11 cellular contexts compared by ENCODE assay signal in the genomic region with DNA sequence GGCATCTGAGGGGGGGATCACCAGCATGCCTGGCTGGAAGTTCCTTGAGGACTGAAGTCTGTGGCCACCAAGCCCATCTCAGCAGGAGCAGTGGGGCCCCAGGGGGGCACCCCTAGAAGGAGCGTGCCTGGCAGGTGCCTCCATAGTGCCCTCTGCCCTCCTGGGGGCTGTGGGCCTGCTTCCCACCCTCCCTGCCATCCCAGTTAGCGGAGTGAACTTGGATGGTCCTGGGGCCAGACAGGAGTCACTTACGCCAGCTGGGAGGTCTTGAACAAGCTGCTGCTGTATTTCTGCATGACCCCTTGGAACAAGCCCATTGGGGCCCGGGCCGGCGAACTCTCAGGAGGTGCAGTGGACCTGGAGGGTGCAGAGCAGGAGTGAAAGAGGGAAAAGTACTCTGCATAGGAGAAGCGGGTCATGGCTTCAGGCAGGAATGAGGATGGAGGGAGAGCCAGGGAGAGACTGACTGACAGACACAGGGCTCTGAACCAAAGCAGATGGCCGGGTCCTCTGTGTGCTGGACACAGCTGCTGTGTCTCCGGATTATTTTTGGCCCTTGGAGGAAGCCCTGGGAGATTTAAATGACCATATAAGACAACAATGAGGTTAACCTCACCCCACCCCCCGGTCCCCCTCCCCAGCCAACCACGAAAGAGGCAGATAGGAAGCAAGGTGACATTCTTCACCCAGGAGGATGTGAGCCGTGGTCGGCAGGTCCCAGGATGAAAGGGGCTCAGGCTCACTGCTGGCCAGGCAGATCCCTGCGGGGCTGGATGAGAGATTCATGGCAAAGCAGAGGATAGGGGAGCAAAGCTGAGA. TPM values are rescaled to one million over a fixed set of nuclear protein-coding genes. Genes with fewer than 3 reads are reported as not detected.
DNase-seq lines count a peak whose midpoint lies in the region; ATAC-seq and TF ChIP-seq lines count a peak whose summit lies in the region.
"Had no signal": no experiment of that assay in that cellular context is flagged by ENCODE, and none has a peak within 500 bp of the region (broad histone marks: within the 10 kb centered on the region; RNA-seq: fewer than 3 reads in every experiment).

No MANE protein-coding gene starts in this region.

- intact Hi-C loops in CD4-positive, alpha-beta T cell (cut with DNase I, micrococcal nuclease), result loop anchor here in 1 of 2 experiments (1.0 to 5.0 kb wide), 2 partner anchors 13 to 216 kb away; partner anchors contain the start of gene PPP4R4

- H3K4me3 Mint-ChIP-seq in CD4-positive, alpha-beta T cell, result peak overlapping the region; percentile 39
- no peak overlapping the region for H3K4me3 Mint-ChIP-seq in GM23338
- peak overlapping the region; percentile 80 for H3K4me3 Mint-ChIP-seq in activated naive CD8-positive, alpha-beta T cell treated with anti-CD3 and anti-CD28 coated beads, Interleukin-2, amount 10 ng/mL, durations not matched to agents 7 days and 5 days

- H3K27ac ChIP-seq in CD4-positive, alpha-beta T cell (ENCODE audit: low read depth, low read length), result no peak overlapping the region
- H3K27ac ChIP-seq in GM23338 (ENCODE audit: low read depth), result no peak overlapping the region
- H3K27ac ChIP-seq in muscle layer of duodenum (ENCODE audit: low read length), result peak overlapping the region; percentile 52
- H3K27ac ChIP-seq: suprapubic skin had no signal

- H3K4me1 Mint-ChIP-seq in CD4-positive, alpha-beta T cell (ENCODE audit: low read depth), result peaks cover 89% of the 10 kb centered on the region
- peaks cover 35% of the 10 kb centered on the region for H3K4me1 Mint-ChIP-seq in GM23338
- H3K4me1 Mint-ChIP-seq in activated naive CD8-positive, alpha-beta T cell treated with anti-CD3 and anti-CD28 coated beads, Interleukin-2, amount 10 ng/mL, durations not matched to agents 7 days and 5 days, result peaks cover 86% of the 10 kb centered on the region

- no peaks in the 10 kb centered on the region for H3K9me3 ChIP-seq in CD4-positive, alpha-beta T cell (ENCODE audit: control insufficient read depth, low read length)
- no peaks in the 10 kb centered on the region for H3K9me3 ChIP-seq in muscle layer of duodenum (ENCODE audit: control insufficient read depth in 1 of 2, low read length in 2 of 2)
- H3K9me3 ChIP-seq: suprapubic skin had no signal

- no peak for DNase-seq in CD4-positive, alpha-beta T cell
- DNase-seq in GM23338 (ENCODE audit: low spot score), result no peak
- DNase-seq in activated naive CD8-positive, alpha-beta T cell treated with anti-CD3 and anti-CD28 coated beads, Interleukin-2, amount 10 ng/mL, durations not matched to agents 7 days and 5 days, result peak; percentile 55
- DNase-seq in COLO668 (lab: John Stamatoyannopoulos, UW; ENCODE audit: unreplicated experiment), result no peak
- DNase-seq in medulla oblongata (ENCODE audit: extremely low spot score), result no peak
- DNase-seq in NCI-H2196 (lab: John Stamatoyannopoulos, UW; ENCODE audit: unreplicated experiment), result no peak
- DNase-seq: activated CD4-positive, alpha-beta T cell treated with anti-CD3 and anti-CD28 coated beads for 4 hours; OCI-M1 had no signal

- TF ChIP-seq CTCF in CD4-positive, alpha-beta T cell (IDR thresholded peaks at IDR 0.05), result no peak
- no peak for TF ChIP-seq CTCF in GM23338 (conservative IDR thresholded peaks at IDR 0.05; ENCODE audit: low read depth in 2 of 2)

- no peak overlapping the region for H2AFZ ChIP-seq in GM23338

- H3K36me3 ChIP-seq in GM23338 (ENCODE audit: insufficient read depth) (no peaks in the 10 kb centered on the region), muscle layer of duodenum (ENCODE audit: control insufficient read depth in 1 of 2, insufficient read depth in 2 of 2, low read length in 2 of 2) (peaks cover 0 to 7% of the 10 kb centered on the region in 2 donors)
- H3K36me3 ChIP-seq: suprapubic skin had no signal

- H3F3A ChIP-seq in GM23338 (replicated peaks; ENCODE audit: low read depth), result no peaks in the 10 kb centered on the region

- H3K27me3 ChIP-seq in CD4-positive, alpha-beta T cell (ENCODE audit: control insufficient read depth, insufficient read depth, low read length), result no peaks in the 10 kb centered on the region
- H3K27me3 ChIP-seq in GM23338 (ENCODE audit: insufficient read depth) (no peaks in the 10 kb centered on the region), muscle layer of duodenum (ENCODE audit: low read depth, low read length) (no peaks in the 10 kb centered on the region)
- H3K27me3 ChIP-seq: suprapubic skin had no signal

- H3K36me3 Mint-ChIP-seq in CD4-positive, alpha-beta T cell (ENCODE audit: low read depth), result no peaks in the 10 kb centered on the region
- H3K36me3 Mint-ChIP-seq in GM23338 (ENCODE audit: low read depth), result no peaks in the 10 kb centered on the region
- peaks cover 2% of the 10 kb centered on the region for H3K36me3 Mint-ChIP-seq in activated naive CD8-positive, alpha-beta T cell treated with anti-CD3 and anti-CD28 coated beads, Interleukin-2, amount 10 ng/mL, durations not matched to agents 7 days and 5 days

- ATAC-seq in CD4-positive, alpha-beta T cell (ENCODE audit: poor library complexity), result no peak
- no peak for ATAC-seq in GM23338
- no peak for ATAC-seq in activated naive CD8-positive, alpha-beta T cell treated with anti-CD3 and anti-CD28 coated beads, Interleukin-2, amount 10 ng/mL, durations not matched to agents 7 days and 5 days (ENCODE audit: low read depth)
- no peak for ATAC-seq in GM18870 (IDR thresholded peaks at IDR 0.05; ENCODE audit: unreplicated experiment)

- no peaks in the 10 kb centered on the region for H4K20me1 ChIP-seq in GM23338 (replicated peaks; ENCODE audit: insufficient read depth)

- CTCF ChIA-PET in CD4-positive, alpha-beta T cell (lab: Charles Lee), result interaction anchor here (0.8 to 3.0 kb wide), 2 partner anchors 14 to 17 kb away, joined by 5 to 21 read pairs; no protein-coding TSS in a partner anchor

- no peak overlapping the region for H3K4me2 ChIP-seq in GM23338

- no peaks in the 10 kb centered on the region for H3K4me1 ChIP-seq in GM23338 (ENCODE audit: insufficient read depth)
- peaks cover 15 to 74% of the 10 kb centered on the region in 2 donors for H3K4me1 ChIP-seq in muscle layer of duodenum (ENCODE audit: control insufficient read depth in 1 of 2, insufficient read depth in 2 of 2, low read length in 2 of 2)

- H3K4me3 ChIP-seq in GM23338, result no peak overlapping the region
- peak overlapping the region in 1 of 2 donors; percentile 3 for H3K4me3 ChIP-seq in muscle layer of duodenum (ENCODE audit: low read depth in 1 of 2, low read length in 2 of 2)
- H3K4me3 ChIP-seq: suprapubic skin had no signal

- no peaks in the 10 kb centered on the region for H3K79me2 ChIP-seq in GM23338 (replicated peaks; ENCODE audit: insufficient read depth)

- no peaks in the 10 kb centered on the region for H3K9me2 ChIP-seq in GM23338 (ENCODE audit: insufficient read depth)

- H3K9me3 Mint-ChIP-seq in CD4-positive, alpha-beta T cell, result no peaks in the 10 kb centered on the region
- no peaks in the 10 kb centered on the region for H3K9me3 Mint-ChIP-seq in GM23338
- H3K9me3 Mint-ChIP-seq in activated naive CD8-positive, alpha-beta T cell treated with anti-CD3 and anti-CD28 coated beads, Interleukin-2, amount 10 ng/mL, durations not matched to agents 7 days and 5 days, result no peaks in the 10 kb centered on the region

- H3K27me3 Mint-ChIP-seq in CD4-positive, alpha-beta T cell, result no peaks in the 10 kb centered on the region
- peaks cover 7% of the 10 kb centered on the region for H3K27me3 Mint-ChIP-seq in GM23338 (ENCODE audit: insufficient read depth, low read depth, poor library complexity)
- H3K27me3 Mint-ChIP-seq in activated naive CD8-positive, alpha-beta T cell treated with anti-CD3 and anti-CD28 coated beads, Interleukin-2, amount 10 ng/mL, durations not matched to agents 7 days and 5 days, result no peaks in the 10 kb centered on the region

- peak overlapping the region; percentile 73 for H3K27ac Mint-ChIP-seq in CD4-positive, alpha-beta T cell
- 0 out of 2 replicates have a peak overlapping the region, but pooled peaks have one; percentile 38 for H3K27ac Mint-ChIP-seq in GM23338
- H3K27ac Mint-ChIP-seq in activated naive CD8-positive, alpha-beta T cell treated with anti-CD3 and anti-CD28 coated beads, Interleukin-2, amount 10 ng/mL, durations not matched to agents 7 days and 5 days, result peak overlapping the region; percentile 84

- POLR2A ChIA-PET in CD4-positive, alpha-beta T cell (lab: Charles Lee), result interaction anchor here (1.6 to 2.3 kb wide), 2 partner anchors 14 to 17 kb away, joined by 8 to 11 read pairs; no protein-coding TSS in a partner anchor
- POLR2A ChIA-PET in activated naive CD8-positive, alpha-beta T cell treated with anti-CD3 and anti-CD28 coated beads, Interleukin-2, amount 10 ng/mL, durations not matched to agents 7 days and 5 days (lab: Charles Lee), result interaction anchor here (2.5 to 9.9 kb wide), 2 partner anchors 16 to 17 kb away, joined by 9 to 190 read pairs; partner anchors contain the start of gene ASB2

TF ChIP-seq in GM23338, 12 proteins besides CTCF, POLR2A, EP300 and RAD21 (continues in another document):
- no peak for TF ChIP-seq CREB1 (CRISPR knock-in tag; IDR thresholded peaks at IDR 0.05; ENCODE audit: low read depth)
- TF ChIP-seq STAT1 (IDR thresholded peaks at IDR 0.05; ENCODE audit: unreplicated experiment), result no peak
- TF ChIP-seq ZNF331 (CRISPR knock-in tag; IDR thresholded peaks at IDR 0.05; ENCODE audit: low read depth), result no peak
- TF ChIP-seq POLR2AphosphoS5 (IDR thresholded peaks at IDR 0.05; ENCODE audit: low read depth), result no peak
- no peak for TF ChIP-seq EZH2phosphoT487 (IDR thresholded peaks at IDR 0.05; ENCODE audit: unreplicated experiment)

RNA-seq across cellular contexts. Expression of gene ASB2, which starts 19.6 kb away (rescaled TPM):
- total RNA-seq in CD4-positive, alpha-beta T cell, result 1 to 10 TPM in 1 of 2 experiments, under 1 TPM in 1; 0.98 to 1.2 TPM
- 1.2 and 2.3 TPM in 2 replicates for total RNA-seq in GM23338 (2014; rRNA removed; shearing (Covaris generic))
- polyA plus RNA-seq in GM23338 (2016; fragmentation: Nextera tagmentation; extraction: Ambion mirVana), result 1.5 and 1.7 TPM in 2 replicates
- 10 to 100 TPM; 21.3 to 24.0 TPM for total RNA-seq in activated naive CD8-positive, alpha-beta T cell treated with anti-CD3 and anti-CD28 coated beads, Interleukin-2, amount 10 ng/mL, durations not matched to agents 7 days and 5 days

RNA-seq across cellular contexts. Expression of gene FAM181A, which starts 29.6 kb away (rescaled TPM):
- not detected for total RNA-seq in CD4-positive, alpha-beta T cell
- total RNA-seq in GM23338 (2014; rRNA removed; shearing (Covaris generic)), result not detected in 2 replicates
- not detected in 2 replicates for polyA plus RNA-seq in GM23338 (2016; fragmentation: Nextera tagmentation; extraction: Ambion mirVana)
- not detected for total RNA-seq in activated naive CD8-positive, alpha-beta T cell treated with anti-CD3 and anti-CD28 coated beads, Interleukin-2, amount 10 ng/mL, durations not matched to agents 7 days and 5 days
- total RNA-seq: suprapubic skin had no signal

RNA-seq across cellular contexts. Expression of gene CCDC197, which starts 40.4 kb away (rescaled TPM):
- total RNA-seq in CD4-positive, alpha-beta T cell, result not detected
- total RNA-seq in GM23338 (2014; rRNA removed; shearing (Covaris generic)), result not detected in 2 replicates
- not detected in 2 replicates for polyA plus RNA-seq in GM23338 (2016; fragmentation: Nextera tagmentation; extraction: Ambion mirVana)
- total RNA-seq in activated naive CD8-positive, alpha-beta T cell treated with anti-CD3 and anti-CD28 coated beads, Interleukin-2, amount 10 ng/mL, durations not matched to agents 7 days and 5 days, result under 1 TPM in 1 of 2 experiments, not detected in 1; 0.25 TPM
- total RNA-seq: suprapubic skin had no signal
